Comparison of ENCODE assay signal across 13 cellular contexts in genomic region chr1:180925471-180926051, GRCh38. TPM values are rescaled to one million over a fixed set of nuclear protein-coding genes. Genes with fewer than 3 reads are reported as not detected.
DNase-seq lines count a peak whose midpoint lies in the region; ATAC-seq and TF ChIP-seq lines count a peak whose summit lies in the region.
"Had no signal": no experiment of that assay in that cellular context is flagged by ENCODE, and none has a peak within 500 bp of the region (broad histone marks: within the 10 kb centered on the region; RNA-seq: fewer than 3 reads in every experiment).

No MANE protein-coding gene starts in this region.

- TF ChIP-seq CTCF in cardiac muscle cell (IDR thresholded peaks at IDR 0.05; ENCODE audit: low read depth, low read length) = no peak
- TF ChIP-seq CTCF in neural cell (IDR thresholded peaks at IDR 0.05; ENCODE audit: poor library complexity, severe bottlenecking) = no peak
- no peak for TF ChIP-seq CTCF in omental fat pad (IDR thresholded peaks at IDR 0.05)

- DNase-seq in cardiac muscle cell (ENCODE audit: low read depth in 1 of 2, low spot score in 1 of 2) (no peak), left cardiac atrium (no peak), left ventricle myocardium superior (no peak), NCI-H2081 treated with DMSO at 0.1 percent for 48 hours (lab: John Stamatoyannopoulos, UW) (no peak), omental fat pad (ENCODE audit: low spot score) (no peak)
- DNase-seq in activated T-cell treated with anti-CD3 and anti-CD28 coated beads, Interleukin-2, amount 50 U/mL, for 48 hours = no peak
- no peak for DNase-seq in activated naive CD8-positive, alpha-beta T cell treated with anti-CD3 and anti-CD28 coated beads, Interleukin-2, amount 50 U/mL, for 24 hours
- DNase-seq: activated naive CD4-positive, alpha-beta T cell treated with anti-CD3 and anti-CD28 coated beads, Interleukin-2, amount 10 ng/mL, durations not matched to agents 7 days and 5 days; colonic mucosa; kidney glomerular epithelial cell; PC-9; testis had no signal

- no peaks in the 10 kb centered on the region for H3K79me2 ChIP-seq in neural cell (replicated peaks; ENCODE audit: insufficient read depth, low read length)

- H3K27me3 ChIP-seq in cardiac muscle cell = no peaks in the 10 kb centered on the region
- no peaks in the 10 kb centered on the region for H3K27me3 ChIP-seq in neural cell (ENCODE audit: insufficient read depth, low read depth, low read length)
- H3K27me3 ChIP-seq: colonic mucosa, testis had no signal

- no peak overlapping the region for H3K27ac Mint-ChIP-seq in activated naive CD8-positive, alpha-beta T cell treated with anti-CD3 and anti-CD28 coated beads, Interleukin-2, amount 50 U/mL, for 24 hours
- H3K27ac Mint-ChIP-seq: activated naive CD4-positive, alpha-beta T cell treated with anti-CD3 and anti-CD28 coated beads, Interleukin-2, amount 10 ng/mL, durations not matched to agents 7 days and 5 days had no signal

- H4K20me1 ChIP-seq in neural cell (ENCODE audit: insufficient read depth) = no peaks in the 10 kb centered on the region

- H3F3A ChIP-seq in neural cell (ENCODE audit: insufficient read depth, low read length, poor library complexity, severe bottlenecking) = peaks cover 4% of the 10 kb centered on the region

- no peaks in the 10 kb centered on the region for H3K9me3 ChIP-seq in cardiac muscle cell (ENCODE audit: low read depth)
- H3K9me3 ChIP-seq in neural cell (ENCODE audit: low read length) = no peaks in the 10 kb centered on the region
- H3K9me3 ChIP-seq: colonic mucosa, testis had no signal

- ATAC-seq in left cardiac atrium (no peak), left ventricle myocardium superior (peak; percentile 1), omental fat pad (ENCODE audit: low FRiP score) (no peak)
- ATAC-seq in activated naive CD8-positive, alpha-beta T cell treated with anti-CD3 and anti-CD28 coated beads, Interleukin-2, amount 50 U/mL, for 24 hours = no peak

- H3K36me3 Mint-ChIP-seq in activated naive CD8-positive, alpha-beta T cell treated with anti-CD3 and anti-CD28 coated beads, Interleukin-2, amount 50 U/mL, for 24 hours (ENCODE audit: low read depth) = no peaks in the 10 kb centered on the region
- H3K36me3 Mint-ChIP-seq: activated naive CD4-positive, alpha-beta T cell treated with anti-CD3 and anti-CD28 coated beads, Interleukin-2, amount 10 ng/mL, durations not matched to agents 7 days and 5 days had no signal

- no peaks in the 10 kb centered on the region for H3K27me3 Mint-ChIP-seq in activated naive CD8-positive, alpha-beta T cell treated with anti-CD3 and anti-CD28 coated beads, Interleukin-2, amount 50 U/mL, for 24 hours

- no peak for TF ChIP-seq RAD21 in neural cell (conservative IDR thresholded peaks at IDR 0.05)

- no peak overlapping the region for H3K4me3 Mint-ChIP-seq in activated naive CD8-positive, alpha-beta T cell treated with anti-CD3 and anti-CD28 coated beads, Interleukin-2, amount 50 U/mL, for 24 hours
- H3K4me3 Mint-ChIP-seq: activated naive CD4-positive, alpha-beta T cell treated with anti-CD3 and anti-CD28 coated beads, Interleukin-2, amount 10 ng/mL, durations not matched to agents 7 days and 5 days had no signal

- peaks cover 60% of the 10 kb centered on the region for H3K4me1 ChIP-seq in cardiac muscle cell (ENCODE audit: low read depth)
- H3K4me1 ChIP-seq: colonic mucosa had no signal

- no peak for TF ChIP-seq EP300 in neural cell (conservative IDR thresholded peaks at IDR 0.05; ENCODE audit: poor library complexity, severe bottlenecking)

- intact Hi-C loops in left cardiac atrium (cut with DNase I) = no loop called here
- intact Hi-C loops in left ventricle myocardium superior (cut with micrococcal nuclease) = no loop called here

- no peaks in the 10 kb centered on the region for H3K4me1 Mint-ChIP-seq in activated naive CD8-positive, alpha-beta T cell treated with anti-CD3 and anti-CD28 coated beads, Interleukin-2, amount 50 U/mL, for 24 hours
- H3K4me1 Mint-ChIP-seq: activated naive CD4-positive, alpha-beta T cell treated with anti-CD3 and anti-CD28 coated beads, Interleukin-2, amount 10 ng/mL, durations not matched to agents 7 days and 5 days had no signal

- H2AFZ ChIP-seq in neural cell (ENCODE audit: low read depth, low read length) = no peak overlapping the region
- H2AFZ ChIP-seq: PC-9 had no signal

- peak overlapping the region; percentile 81 for H3K9ac ChIP-seq in neural cell (ENCODE audit: low read length)

- H3K9me2 ChIP-seq in neural cell (ENCODE audit: insufficient read depth, low read length) = no peaks in the 10 kb centered on the region

- H3K36me3 ChIP-seq in cardiac muscle cell (no peaks in the 10 kb centered on the region), neural cell (ENCODE audit: insufficient read depth, low read length) (no peaks in the 10 kb centered on the region)
- H3K36me3 ChIP-seq: colonic mucosa had no signal

- H3K4me3 ChIP-seq in cardiac muscle cell (no peak overlapping the region), neural cell (ENCODE audit: low read length) (peak overlapping the region; percentile 56)
- H3K4me3 ChIP-seq: colonic mucosa, PC-9, testis had no signal

- H3K27ac ChIP-seq in cardiac muscle cell (peak overlapping the region; percentile 72), neural cell (ENCODE audit: low read length) (peak overlapping the region; percentile 99)
- H3K27ac ChIP-seq: colonic mucosa, PC-9, testis had no signal

- H3K4me2 ChIP-seq in neural cell (ENCODE audit: low read length) = peak overlapping the region; percentile 50
- H3K4me2 ChIP-seq: PC-9 had no signal

- no peaks in the 10 kb centered on the region for H3K9me3 Mint-ChIP-seq in activated naive CD8-positive, alpha-beta T cell treated with anti-CD3 and anti-CD28 coated beads, Interleukin-2, amount 50 U/mL, for 24 hours
- H3K9me3 Mint-ChIP-seq: activated naive CD4-positive, alpha-beta T cell treated with anti-CD3 and anti-CD28 coated beads, Interleukin-2, amount 10 ng/mL, durations not matched to agents 7 days and 5 days had no signal

TF ChIP-seq in neural cell, 6 proteins besides CTCF, POLR2A, EP300 and RAD21:
- no peak for TF ChIP-seq EZH2 (IDR thresholded peaks at IDR 0.05; ENCODE audit: borderline replicate concordance, insufficient read depth, low read length, poor library complexity, severe bottlenecking)
- no peak for TF ChIP-seq SMC3 (conservative IDR thresholded peaks at IDR 0.05; ENCODE audit: poor library complexity)
- no peak for TF ChIP-seq MXI1 (conservative IDR thresholded peaks at IDR 0.05; ENCODE audit: poor library complexity, severe bottlenecking)
- no peak for TF ChIP-seq TAF1 (IDR thresholded peaks at IDR 0.05; ENCODE audit: low read depth)
- TF ChIP-seq POLR2AphosphoS5 (IDR thresholded peaks at IDR 0.05) = no peak
- TF ChIP-seq REST (IDR thresholded peaks at IDR 0.05; ENCODE audit: borderline replicate concordance) = no peak
TF ChIP-seq in neural cell: peak in this region for 0.

RNA-seq across cellular contexts. Expression of gene KIAA1614, which starts 12.9 kb away (rescaled TPM):
- total RNA-seq in cardiac muscle cell (1.3 and 2.9 TPM in 2 replicates), left cardiac atrium (1 to 10 TPM; 8.2 to 9.3 TPM), left ventricle myocardium superior (7.0 TPM), omental fat pad (1 to 10 TPM; 2.5 to 7.7 (median 5.1) TPM)
- polyA plus RNA-seq in cardiac muscle cell (1.1 and 2.2 TPM in 2 replicates), neural cell (0.50 and 1.4 TPM in 2 replicates)
- polyA minus RNA-seq in neural cell = 1.2 and 3.4 TPM in 2 replicates
